ENCODE assay signal across 23 cellular contexts in the genomic region with DNA sequence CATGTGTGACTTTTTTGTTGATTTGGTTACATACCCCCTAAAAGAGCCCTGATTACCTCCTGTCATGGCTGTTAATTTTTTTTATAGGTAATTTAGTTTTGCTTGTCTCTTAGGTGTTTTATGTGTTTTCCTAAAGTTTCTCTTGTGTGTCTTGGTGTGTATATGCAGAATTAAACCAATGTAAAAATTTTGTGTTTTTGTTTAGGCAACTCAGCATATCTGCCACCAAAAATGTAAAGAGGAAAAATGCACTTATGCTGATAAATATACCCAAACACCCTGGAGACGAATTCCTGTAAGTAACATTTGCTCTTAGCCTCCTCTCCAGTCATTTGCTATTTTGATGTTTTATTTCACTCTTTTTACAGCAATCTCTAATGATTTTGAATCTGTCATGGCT.
"Had no signal": no experiment of that assay in that cellular context is flagged by ENCODE, and none has a peak within 500 bp of the region (broad histone marks: within the 10 kb centered on the region; RNA-seq: fewer than 3 reads in every experiment).

No MANE protein-coding gene starts in this region.

- DNase-seq: KBM-7, MV-4-11, NCI-H1048, NCI-H1105, NCI-H1417 treated with DMSO at 0.1 percent for 48 hours, NCI-H146, NCI-H1694 treated with DMSO at 0.1 percent for 48 hours, NCI-H1930, NCI-H2081, NCI-H2107, NCI-H2227 treated with DMSO at 0.1 percent for 48 hours, NCI-H446, NCI-H510A, NCI-H524 treated with DMSO at 0.1 percent for 48 hours, NCI-H69, NCI-H774, Right ventricle myocardium superior, RPMI8226, SIG-M5, SK-N-SH had no signal

- H3K27me3 Mint-ChIP-seq: IgD-negative memory B cell had no signal

- H3K27ac ChIP-seq: HL-60, SJSA1 had no signal

- H3K4me3 ChIP-seq: SJSA1 had no signal

- H3K9ac ChIP-seq: SK-N-SH had no signal

- H3K9me3 Mint-ChIP-seq: IgD-negative memory B cell had no signal

- H3K27ac Mint-ChIP-seq: IgD-negative memory B cell had no signal

- H3K9me3 ChIP-seq: SJSA1, SK-N-SH had no signal

- H3K4me3 Mint-ChIP-seq: IgD-negative memory B cell had no signal
